ENCODE assay signal across 9 cellular contexts in the genomic region with DNA sequence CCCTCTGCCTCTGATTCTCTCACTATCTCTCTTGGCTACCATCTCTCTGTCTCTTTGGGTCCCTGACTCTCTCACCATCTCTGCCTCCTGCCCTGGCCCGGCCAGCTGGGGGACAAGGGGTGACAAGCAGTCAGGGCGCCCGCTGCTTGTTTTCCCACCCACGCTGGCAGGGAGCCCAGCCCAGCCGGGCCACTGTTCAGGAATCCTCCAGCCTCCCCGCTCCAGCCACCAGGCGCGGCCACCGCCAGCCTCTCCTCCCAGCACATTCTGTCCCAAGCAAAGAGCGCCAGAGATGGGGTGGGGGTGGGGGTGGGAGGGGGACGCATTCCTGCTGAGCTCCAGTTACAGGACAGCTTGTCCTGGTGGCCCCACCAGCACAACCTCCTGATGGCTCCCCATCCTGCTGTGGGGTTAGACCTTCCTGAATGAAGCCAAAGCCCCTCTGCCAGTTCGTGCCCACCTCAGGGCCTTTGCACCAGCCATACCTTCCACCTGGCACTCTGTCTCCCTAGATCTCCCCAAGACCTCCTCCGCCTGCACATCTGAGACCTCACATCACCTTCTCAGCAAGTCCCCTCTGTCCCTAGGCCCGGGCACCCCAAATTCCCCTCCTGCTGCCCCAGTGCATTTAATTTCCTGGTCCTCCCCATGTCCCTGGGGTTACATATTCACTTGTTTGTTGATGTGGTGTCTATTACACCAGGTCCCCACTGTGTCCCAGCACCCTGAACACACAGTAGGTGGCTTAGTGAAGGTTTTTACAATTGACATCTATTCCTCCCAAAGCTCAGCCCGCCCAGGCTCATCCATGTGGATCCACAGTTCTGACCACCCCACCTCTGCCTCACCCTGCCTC. TPM values are rescaled to one million over a fixed set of nuclear protein-coding genes. Genes with fewer than 3 reads are reported as not detected.
DNase-seq lines count a peak whose midpoint lies in the region; ATAC-seq, FAIRE-seq and TF ChIP-seq lines count a peak whose summit lies in the region.
"Had no signal": no experiment of that assay in that cellular context is flagged by ENCODE, and none has a peak within 500 bp of the region (broad histone marks: within the 10 kb centered on the region; RNA-seq: fewer than 3 reads in every experiment).

No MANE protein-coding gene starts in this region.

- H3K36me3 Mint-ChIP-seq in activated CD4-positive, alpha-beta memory T cell treated with anti-CD3 and anti-CD28 coated beads, Interleukin-2, amount 10 ng/mL, durations not matched to agents 7 days and 5 days (ENCODE audit: low read depth): peaks cover 7% of the 10 kb centered on the region

- no peaks in the 10 kb centered on the region for H4K20me1 ChIP-seq in DND-41 (ENCODE audit: insufficient read depth, low read length)

- POLR2A ChIA-PET in activated CD4-positive, alpha-beta memory T cell treated with anti-CD3 and anti-CD28 coated beads, Interleukin-2, amount 10 ng/mL, durations not matched to agents 7 days and 5 days (lab: Charles Lee): interaction anchor here (0.7 to 1.1 kb wide), 2 partner anchors 10 to 24 kb away, joined by 3 to 5 read pairs; no protein-coding TSS in a partner anchor

- peaks cover 43% of the 10 kb centered on the region for H3K4me1 ChIP-seq in DND-41 (ENCODE audit: insufficient read depth, low read length)
- peaks cover 32 to 87% (median 69%) of the 10 kb centered on the region in 12 donors for H3K4me1 ChIP-seq in heart left ventricle

- peak in 1 of 2 donors; percentile 61 for TF ChIP-seq POLR2A in heart left ventricle (IDR thresholded peaks at IDR 0.05)

- H3K9ac ChIP-seq in DND-41 (ENCODE audit: low read depth, low read length): no peak overlapping the region

- CTCF ChIA-PET in activated CD4-positive, alpha-beta memory T cell treated with anti-CD3 and anti-CD28 coated beads, Interleukin-2, amount 10 ng/mL, durations not matched to agents 7 days and 5 days (lab: Charles Lee): no interaction called here

- peaks cover 24% of the 10 kb centered on the region for H3K79me2 ChIP-seq in DND-41 (ENCODE audit: insufficient read depth, low read length)

- H3K36me3 ChIP-seq in DND-41 (ENCODE audit: insufficient read depth, low read length): peaks cover under 1% of the 10 kb centered on the region; the same call in 1 of the 2 replicates
- peaks cover 0 to 3% (median 3%) of the 10 kb centered on the region in 9 donors for H3K36me3 ChIP-seq in heart left ventricle

- H2AFZ ChIP-seq in DND-41 (ENCODE audit: low read depth, low read length): no peak overlapping the region

- H3K4me1 Mint-ChIP-seq in activated CD4-positive, alpha-beta memory T cell treated with anti-CD3 and anti-CD28 coated beads, Interleukin-2, amount 10 ng/mL, durations not matched to agents 7 days and 5 days: peaks cover 53% of the 10 kb centered on the region

- DNase-seq in DND-41: no peak
- DNase-seq in activated CD4-positive, alpha-beta memory T cell treated with anti-CD3 and anti-CD28 coated beads, Interleukin-2, amount 10 ng/mL, durations not matched to agents 7 days and 5 days: no peak
- peak; percentile 86 to 96 (median 95) for DNase-seq in heart left ventricle
- DNase-seq in renal cortical epithelial cell (ENCODE audit: low read depth): peak; percentile 36
- no peak for DNase-seq in RCC 7860 (ENCODE audit: low spot score)
- no peak for DNase-seq in NCI-H526 (lab: John Stamatoyannopoulos, UW)

- H3K4me3 ChIP-seq in DND-41 (ENCODE audit: low read depth in 1 of 2, low read length in 2 of 2) (no peak overlapping the region), heart left ventricle (no peak overlapping the region)
- H3K4me3 ChIP-seq: SK-N-MC had no signal

- 22 to 32% (median 27%) methylated on average over 14 to 15 of the region's 15 CpGs for WGBS in heart left ventricle, 4 donors

- H3K4me3 Mint-ChIP-seq in activated CD4-positive, alpha-beta memory T cell treated with anti-CD3 and anti-CD28 coated beads, Interleukin-2, amount 10 ng/mL, durations not matched to agents 7 days and 5 days: no peak overlapping the region

- peak overlapping the region; percentile 81 for H3K27ac Mint-ChIP-seq in activated CD4-positive, alpha-beta memory T cell treated with anti-CD3 and anti-CD28 coated beads, Interleukin-2, amount 10 ng/mL, durations not matched to agents 7 days and 5 days

- no peak for TF ChIP-seq CTCF in DND-41 (IDR thresholded peaks at IDR 0.05; ENCODE audit: borderline replicate concordance, extremely low read depth, low read length, poor library complexity, severe bottlenecking)
- peak in 3 of 12 donors; percentile 12 to 21 (median 18) for TF ChIP-seq CTCF in heart left ventricle (IDR thresholded peaks at IDR 0.05)

- ATAC-seq in DND-41 (ENCODE audit: insufficient read depth, low read depth): no peak
- ATAC-seq in heart left ventricle: peak; percentile 64 to 76 (median 74)
- no peak for ATAC-seq in GM18517 (IDR thresholded peaks at IDR 0.05; ENCODE audit: unreplicated experiment)
- no peak for ATAC-seq in GM21717 (IDR thresholded peaks at IDR 0.05; ENCODE audit: unreplicated experiment)

- H3K27me3 ChIP-seq in DND-41 (ENCODE audit: insufficient read depth, low read length, poor library complexity) (no peaks in the 10 kb centered on the region), heart left ventricle (no peaks in the 10 kb centered on the region)

- H3K27me3 Mint-ChIP-seq in activated CD4-positive, alpha-beta memory T cell treated with anti-CD3 and anti-CD28 coated beads, Interleukin-2, amount 10 ng/mL, durations not matched to agents 7 days and 5 days: no peaks in the 10 kb centered on the region

- H3K9me3 Mint-ChIP-seq in activated CD4-positive, alpha-beta memory T cell treated with anti-CD3 and anti-CD28 coated beads, Interleukin-2, amount 10 ng/mL, durations not matched to agents 7 days and 5 days: peaks cover 3% of the 10 kb centered on the region

- intact Hi-C loops in heart left ventricle (cut with DNase I): loop anchor here in 1 of 10 donors (2.0 kb wide), 1 partner anchor 28 kb away; no protein-coding TSS in a partner anchor

- H3K27ac ChIP-seq in DND-41 (ENCODE audit: low read length): peak overlapping the region; percentile 100
- peak overlapping the region; percentile 86 to 98 (median 94) for H3K27ac ChIP-seq in heart left ventricle
- H3K27ac ChIP-seq: SK-N-MC had no signal

- FAIRE-seq in RCC 7860 (lab: Jason Lieb, UNC): no peak

- no peaks in the 10 kb centered on the region for H3K9me3 ChIP-seq in DND-41 (ENCODE audit: insufficient read depth, low read length, severe bottlenecking)
- no peaks in the 10 kb centered on the region for H3K9me3 ChIP-seq in heart left ventricle

- no peak overlapping the region for H3K4me2 ChIP-seq in DND-41 (ENCODE audit: insufficient read depth, low read length)

RNA-seq across cellular contexts. Expression of a gene that starts 12.5 kb away (rescaled TPM):
- total RNA-seq in activated CD4-positive, alpha-beta memory T cell treated with anti-CD3 and anti-CD28 coated beads, Interleukin-2, amount 10 ng/mL, durations not matched to agents 7 days and 5 days: 10 to 100 TPM; 60.7 to 62.0 TPM
- total RNA-seq in heart left ventricle: 10 to 100 TPM in 4 of 9 donors, 1 to 10 TPM in 5; 5.8 to 35.5 (median 9.9) TPM
- 10 to 100 TPM; 14.9 to 26.1 TPM for polyA plus RNA-seq in heart left ventricle
- 14.9 and 18.6 TPM in 2 replicates for total RNA-seq in renal cortical epithelial cell

RNA-seq across cellular contexts. Expression of a gene that starts 53.5 kb away (rescaled TPM):
- total RNA-seq in activated CD4-positive, alpha-beta memory T cell treated with anti-CD3 and anti-CD28 coated beads, Interleukin-2, amount 10 ng/mL, durations not matched to agents 7 days and 5 days: not detected
- total RNA-seq in heart left ventricle (under 1 TPM in 2 of 9 donors, not detected in 7; 0.07 to 0.27 TPM), renal cortical epithelial cell (0.30 TPM in 1 of 2 replicates, not detected in the other)
- polyA plus RNA-seq in heart left ventricle: under 1 TPM; 0.03 to 0.08 TPM

Comparison
In these comparisons a context has a peak if more than half of its experiments do, and no peak if none do; other contexts are left out.
1. ATAC-seq: peak in heart left ventricle (4 of 4); none in DND-41 (single experiment), GM18517 (single experiment) and GM21717 (single experiment).
2. DNase-seq: peak in heart left ventricle (5 of 5) and renal cortical epithelial cell (single experiment); none in DND-41 (single experiment), activated CD4-positive, alpha-beta memory T cell treated with anti-CD3 and anti-CD28 coated beads, Interleukin-2, amount 10 ng/mL, durations not matched to agents 7 days and 5 days (single experiment), RCC 7860 (single experiment) and NCI-H526 (0 of 2).